Comparison of ENCODE assay signal across 9 cellular contexts in genomic region chr10:32376027-32376426, GRCh38. TPM values are rescaled to one million over a fixed set of nuclear protein-coding genes. Genes with fewer than 3 reads are reported as not detected.
A peak's percentile ranks its signal among the peaks of the same experiment; 100 is the strongest.
DNase-seq lines count a peak whose midpoint lies in the region; TF ChIP-seq lines count a peak whose summit lies in the region.
"Had no signal": no experiment of that assay in that cellular context is flagged by ENCODE, and none has a peak within 500 bp of the region (broad histone marks: within the 10 kb centered on the region; RNA-seq: fewer than 3 reads in every experiment).

No MANE protein-coding gene starts in this region.

- H3K27me3 ChIP-seq in CD8-positive, alpha-beta memory T cell (ENCODE audit: insufficient read depth, low read length, poor library complexity, severe bottlenecking), result no peaks in the 10 kb centered on the region
- H3K27me3 ChIP-seq in dorsolateral prefrontal cortex (no peaks in the 10 kb centered on the region), ovary (no peaks in the 10 kb centered on the region)

- TF ChIP-seq CTCF in LNCaP clone FGC (IDR thresholded peaks at IDR 0.05; ENCODE audit: control insufficient read depth, extremely low read depth, insufficient read depth), result no peak
- no peak for TF ChIP-seq CTCF in dorsolateral prefrontal cortex (IDR thresholded peaks at IDR 0.05 in 54 of 56, conservative IDR thresholded peaks at IDR 0.05 in 2 of 56; ENCODE audit: low read depth in 1 of 56, partially characterized antibody in 56 of 56)
- no peak for TF ChIP-seq CTCF in ovary (IDR thresholded peaks at IDR 0.05)

- H3K4me3 ChIP-seq in CD8-positive, alpha-beta memory T cell (ENCODE audit: low read length), result peak overlapping the region; percentile 92
- H3K4me3 ChIP-seq in LNCaP clone FGC (ENCODE audit: low read depth, low read length) (peak overlapping the region; percentile 60; the same call in 1 of the 2 replicates), dorsolateral prefrontal cortex (peak overlapping the region; percentile 50 to 94 (median 77)), ovary (peak overlapping the region; percentile 73)

- no peaks in the 10 kb centered on the region for H3K9me3 ChIP-seq in CD8-positive, alpha-beta memory T cell (ENCODE audit: low read length)
- H3K9me3 ChIP-seq in ovary, result no peaks in the 10 kb centered on the region

- peaks cover 0 to 18% (median 3%) of the 10 kb centered on the region in 3 donors for H3K36me3 Mint-ChIP-seq in CD8-positive, alpha-beta memory T cell
- H3K36me3 Mint-ChIP-seq: WTC11 had no signal

- WGBS in ovary, 3 donors, result 33 to 55% (median 46%) methylated on average over 1 of the region's 1 CpG

- H3K9me3 Mint-ChIP-seq in CD8-positive, alpha-beta memory T cell, result no peaks in the 10 kb centered on the region

- TF ChIP-seq POLR2A in ovary (IDR thresholded peaks at IDR 0.05), result no peak

- no peak for TF ChIP-seq EP300 in ovary (IDR thresholded peaks at IDR 0.05)

- H3K36me3 ChIP-seq in CD8-positive, alpha-beta memory T cell (ENCODE audit: insufficient read depth, low read length), result peaks cover 4% of the 10 kb centered on the region
- H3K36me3 ChIP-seq in ovary, result no peaks in the 10 kb centered on the region

- CTCF ChIA-PET in CD8-positive, alpha-beta memory T cell (lab: Charles Lee), result interaction anchor here (1.1 to 2.8 kb wide), 3 partner anchors 12 to 70 kb away, joined by 3 to 10 read pairs (median 5); partner anchors contain the start of gene CCDC7
- CTCF ChIA-PET in HEK293T (lab: Yijun Ruan, JAX), result no interaction called here

- peaks cover 36% of the 10 kb centered on the region for H3K4me1 ChIP-seq in CD8-positive, alpha-beta memory T cell (ENCODE audit: insufficient read depth, low read length)
- H3K4me1 ChIP-seq in ovary (ENCODE audit: insufficient read depth), result peaks cover 3% of the 10 kb centered on the region

- H3K4me3 Mint-ChIP-seq in CD8-positive, alpha-beta memory T cell, result peak overlapping the region in 2 of 7 donors; percentile 87 to 88
- H3K4me3 Mint-ChIP-seq: WTC11 had no signal

- peaks cover 37 to 47% (median 45%) of the 10 kb centered on the region in 3 donors for H3K4me1 Mint-ChIP-seq in CD8-positive, alpha-beta memory T cell

- POLR2A ChIA-PET in CD8-positive, alpha-beta memory T cell (lab: Charles Lee), result interaction anchor here (0.7 to 4.9 kb wide), 2 partner anchors 9 to 69 kb away, joined by 3 to 39 read pairs; partner anchors contain the start of gene CCDC7
- POLR2A ChIA-PET in HEK293T (lab: Yijun Ruan, JAX), result interaction anchor here (1.2 kb wide), 1 partner anchor 30 kb away, joined by 4 read pairs; no protein-coding TSS in a partner anchor

- H3K27me3 Mint-ChIP-seq in CD8-positive, alpha-beta memory T cell, result no peaks in the 10 kb centered on the region

- H3K27ac ChIP-seq in CD8-positive, alpha-beta memory T cell (ENCODE audit: low read depth, low read length), result no peak overlapping the region
- H3K27ac ChIP-seq in dorsolateral prefrontal cortex (peak overlapping the region in 27 of 59 donors; percentile 13 to 98 (median 93)), ovary (no peak overlapping the region)

- intact Hi-C loops in dorsolateral prefrontal cortex (cut with DNase I), result loop anchor here (2.0 to 10.0 kb wide), 5 partner anchors 29 to 586 kb away; partner anchors contain the start of genes KIF5B (in 2 of the 2), ARHGAP12 (in 1 of the 2), EPC1 (in 1 of the 2) and ITGB1 (in 1 of the 2)
- intact Hi-C loops in ovary (cut with DNase I), result loop anchor here in 1 of 4 donors (5.0 kb wide), 1 partner anchor 71 kb away; the partner anchor contains the start of gene CCDC7

- DNase-seq in CD8-positive, alpha-beta memory T cell, result no peak
- no peak for DNase-seq in LNCaP clone FGC (ENCODE audit: low read depth)
- DNase-seq in dorsolateral prefrontal cortex, result no peak
- DNase-seq in ovary, result no peak
- no peak for DNase-seq in kidney glomerular epithelial cell (lab: John Stamatoyannopoulos, UW)
- no peak for DNase-seq in HEK293T (ENCODE audit: extremely low spot score)
- DNase-seq in cerebellar nuclear complex (lab: John Stamatoyannopoulos, UW), result no peak
- no peak for DNase-seq in NCI-H1930 (lab: John Stamatoyannopoulos, UW)

- H3K27ac Mint-ChIP-seq in CD8-positive, alpha-beta memory T cell, result peak overlapping the region in 3 of 8 donors; percentile 45 to 89 (median 85)
- H3K27ac Mint-ChIP-seq: WTC11 had no signal

TF ChIP-seq in HEK293T, 16 proteins besides CTCF, POLR2A, EP300 and RAD21:
- no peak for TF ChIP-seq FOXA1 (IDR thresholded peaks at IDR 0.05)
- no peak for TF ChIP-seq LEF1 (IDR thresholded peaks at IDR 0.05; ENCODE audit: borderline replicate concordance)
- TF ChIP-seq SUZ12 (IDR thresholded peaks at IDR 0.05), result no peak
- no peak for TF ChIP-seq L3MBTL2 (conservative IDR thresholded peaks at IDR 0.05)
- no peak for TF ChIP-seq ARNT (IDR thresholded peaks at IDR 0.05)
- TF ChIP-seq FOXM1 (IDR thresholded peaks at IDR 0.05; ENCODE audit: borderline replicate concordance), result no peak
- no peak for TF ChIP-seq HDGF (IDR thresholded peaks at IDR 0.05; ENCODE audit: borderline replicate concordance)
- TF ChIP-seq BHLHE40 (IDR thresholded peaks at IDR 0.05; ENCODE audit: borderline replicate concordance), result no peak
- no peak for TF ChIP-seq FOXK2 (IDR thresholded peaks at IDR 0.05)
- TF ChIP-seq ELF4 (IDR thresholded peaks at IDR 0.05), result no peak
- no peak for TF ChIP-seq CTBP1 (IDR thresholded peaks at IDR 0.05; ENCODE audit: borderline replicate concordance)
- no peak for TF ChIP-seq ZNF384 (IDR thresholded peaks at IDR 0.05)
- no peak for TF ChIP-seq NFRKB (IDR thresholded peaks at IDR 0.05)
- TF ChIP-seq TARDBP (IDR thresholded peaks at IDR 0.05), result no peak
- no peak for TF ChIP-seq SP1 (IDR thresholded peaks at IDR 0.05)
- TF ChIP-seq PKNOX1 (IDR thresholded peaks at IDR 0.05), result no peak

RNA-seq across cellular contexts. Expression of gene EPC1, which starts 29.1 kb away (rescaled TPM):
- total RNA-seq in CD8-positive, alpha-beta memory T cell, result 10 to 100 TPM; 40.9 to 41.3 TPM
- 45.3 TPM for polyA plus RNA-seq in CD8-positive, alpha-beta memory T cell
- 10 to 100 TPM; 26.4 to 56.2 (median 40.1) TPM for total RNA-seq in dorsolateral prefrontal cortex
- 10 to 100 TPM; 35.6 to 52.9 (median 42.9) TPM for total RNA-seq in ovary
- polyA plus RNA-seq in ovary, result 10 to 100 TPM; 31.8 to 40.7 TPM
